In genomic region chr16:15727697-15728096, GRCh38 we compare ENCODE assay signal across 7 cellular contexts.
DNase-seq lines count a peak whose midpoint lies in the region; ATAC-seq, FAIRE-seq and TF ChIP-seq lines count a peak whose summit lies in the region.
"Not testable (repeated sequence)": the region's sequence is repeated elsewhere in the genome, so short reads cannot be mapped to it uniquely, and the experiment has no call there.

No MANE protein-coding gene starts in this region.

- CTCF ChIA-PET in CD4-positive, alpha-beta T cell (lab: Charles Lee) = interaction anchor here (1.1 kb wide), 1 partner anchor 300 kb away, joined by 3 read pairs; no protein-coding TSS in a partner anchor
- CTCF ChIA-PET in RWPE1 (lab: Yijun Ruan, JAX); HepG2 (lab: Yijun Ruan, JAX; ENCODE audit: low intra/inter-chr PET ratio, low total read pairs): not testable (repeated sequence)

- in situ Hi-C loops in HepG2 (cut with HindIII; ENCODE audit: extremely low pct_ligation_motif_present, low pct_unique_long_range_greater_than_20kb) = not testable (repeated sequence)

- WGBS in esophagus muscularis mucosa = 96% methylated on average over 5 of the region's 5 CpGs
- WGBS in HepG2 (ENCODE audit: low lambda C conversion rate) = 98% methylated on average over 5 of the region's 5 CpGs
- 97% methylated on average over 5 of the region's 5 CpGs for WGBS in sigmoid colon, 2 donors

- intact Hi-C loops in CD4-positive, alpha-beta T cell (cut with DNase I, micrococcal nuclease); esophagus muscularis mucosa (cut with DNase I); HepG2 (cut with micrococcal nuclease; ENCODE audit: unreplicated experiment); sigmoid colon (cut with DNase I): not testable (repeated sequence)

- peaks cover 47% of the 10 kb centered on the region for H3K36me3 Mint-ChIP-seq in CD4-positive, alpha-beta T cell (ENCODE audit: low read depth)
- H3K36me3 Mint-ChIP-seq in activated T-cell treated with anti-CD3 and anti-CD28 coated beads, Interleukin-2, amount 50 U/mL, for 24 hours (ENCODE audit: low read depth) = peaks cover 40% of the 10 kb centered on the region
- not testable (repeated sequence) for H3K36me3 Mint-ChIP-seq in progenitor cell of endocrine pancreas (ENCODE audit: insufficient read depth)

- not testable (repeated sequence) for DNase-seq in CD4-positive, alpha-beta T cell; RWPE1 (ENCODE audit: low spot score); activated T-cell treated with anti-CD3 and anti-CD28 coated beads, Interleukin-2, amount 50 U/mL, for 24 hours; esophagus muscularis mucosa (ENCODE audit: extremely low spot score); HepG2 (ENCODE audit: low spot score); progenitor cell of endocrine pancreas (ENCODE audit: low spot score, unreplicated experiment); sigmoid colon

- not testable (repeated sequence) for H3K27me3 Mint-ChIP-seq in CD4-positive, alpha-beta T cell; activated T-cell treated with anti-CD3 and anti-CD28 coated beads, Interleukin-2, amount 50 U/mL, for 24 hours; progenitor cell of endocrine pancreas

- not testable (repeated sequence) for ATAC-seq in CD4-positive, alpha-beta T cell (ENCODE audit: poor library complexity); HepG2

- BruUV-seq in HepG2 (replicated peaks; lab: Mats Ljungman, UMichigan) = not testable (repeated sequence)

- not testable (repeated sequence) for H3K27ac ChIP-seq in CD4-positive, alpha-beta T cell (ENCODE audit: low read depth, low read length); HepG2 (ENCODE audit: extremely low read length, insufficient read depth, low read length)
- H3K27ac ChIP-seq in RWPE1 (peak overlapping the region; percentile 16; the same call in 1 of the 2 replicates), esophagus muscularis mucosa (replicated peaks in 1 of 4) (peak overlapping the region; percentile 56 to 66 (median 62)), sigmoid colon (peak overlapping the region; percentile 50 to 71 (median 67))

- H3K4me3 Mint-ChIP-seq in CD4-positive, alpha-beta T cell; activated T-cell treated with anti-CD3 and anti-CD28 coated beads, Interleukin-2, amount 50 U/mL, for 24 hours; progenitor cell of endocrine pancreas (ENCODE audit: low read depth): not testable (repeated sequence)

- peak overlapping the region; percentile 63 for H3K27ac Mint-ChIP-seq in CD4-positive, alpha-beta T cell
- peak overlapping the region; percentile 22 for H3K27ac Mint-ChIP-seq in activated T-cell treated with anti-CD3 and anti-CD28 coated beads, Interleukin-2, amount 50 U/mL, for 24 hours
- peak overlapping the region; percentile 16 for H3K27ac Mint-ChIP-seq in progenitor cell of endocrine pancreas

- not testable (repeated sequence) for H3K27me3 ChIP-seq in CD4-positive, alpha-beta T cell (ENCODE audit: control insufficient read depth, insufficient read depth, low read length); esophagus muscularis mucosa; HepG2 (ENCODE audit: control insufficient read depth in 1 of 2, insufficient read depth in 2 of 2, low read length in 2 of 2); sigmoid colon

- H3K36me3 ChIP-seq in esophagus muscularis mucosa (peaks cover 32 to 100% (median 98%) of the 10 kb centered on the region in 4 donors), HepG2 (replicated peaks in 1 of 2; ENCODE audit: control insufficient read depth in 1 of 2, insufficient read depth in 2 of 2, low read length in 2 of 2) (peaks cover 12 to 13% of the 10 kb centered on the region in 2 experiments; a peak in 3 of 5 replicates), sigmoid colon (peaks cover 78 to 100% (median 94%) of the 10 kb centered on the region in 4 donors)

- TF ChIP-seq EP300 in esophagus muscularis mucosa (IDR thresholded peaks at IDR 0.05); HepG2 (IDR thresholded peaks at IDR 0.05; ENCODE audit: low read depth in 2 of 2, low read length in 2 of 2); HepG2 (CRISPR knock-in tag; IDR thresholded peaks at IDR 0.05; ENCODE audit: borderline replicate concordance); sigmoid colon (IDR thresholded peaks at IDR 0.05): not testable (repeated sequence)

- H3K9ac ChIP-seq in HepG2 (ENCODE audit: insufficient read depth, low read depth, low read length) = not testable (repeated sequence)

- not testable (repeated sequence) for H2AFZ ChIP-seq in HepG2 (ENCODE audit: low read length)

- not testable (repeated sequence) for H3K79me2 ChIP-seq in HepG2 (ENCODE audit: insufficient read depth, low read length)

- not testable (repeated sequence) for TF ChIP-seq CTCF in CD4-positive, alpha-beta T cell (IDR thresholded peaks at IDR 0.05); RWPE1 (conservative IDR thresholded peaks at IDR 0.05; ENCODE audit: low read depth); esophagus muscularis mucosa (IDR thresholded peaks at IDR 0.05); HepG2 (CRISPR knock-in tag; IDR thresholded peaks at IDR 0.05); progenitor cell of endocrine pancreas (IDR thresholded peaks at IDR 0.05; ENCODE audit: unreplicated experiment); sigmoid colon (IDR thresholded peaks at IDR 0.05)

- not testable (repeated sequence) for H3K4me2 ChIP-seq in HepG2 (ENCODE audit: low read depth, low read length)

- not testable (repeated sequence) for TF ChIP-seq RAD21 in HepG2 (CRISPR knock-in tag; IDR thresholded peaks at IDR 0.05)

- H3K4me1 ChIP-seq in esophagus muscularis mucosa (peaks cover 0 to 93% (median 65%) of the 10 kb centered on the region in 4 donors), sigmoid colon (peaks cover 3 to 38% (median 15%) of the 10 kb centered on the region in 4 donors)
- H3K4me1 ChIP-seq in HepG2 (ENCODE audit: insufficient read depth, low read length) = not testable (repeated sequence)

- H3K4me3 ChIP-seq in esophagus muscularis mucosa; HepG2 (replicated peaks in 1 of 3; ENCODE audit: insufficient read depth in 1 of 3, low read depth in 2 of 3, low read length in 3 of 3); sigmoid colon: not testable (repeated sequence)

- not testable (repeated sequence) for TF ChIP-seq POLR2A in esophagus muscularis mucosa (IDR thresholded peaks at IDR 0.05; ENCODE audit: low read depth); HepG2 (IDR thresholded peaks at IDR 0.05; ENCODE audit: insufficient read depth in 1 of 2, low read depth in 2 of 2, low read length in 2 of 2); sigmoid colon (IDR thresholded peaks at IDR 0.05)

- H3K9me3 ChIP-seq in CD4-positive, alpha-beta T cell (ENCODE audit: control insufficient read depth, low read length); esophagus muscularis mucosa; HepG2 (ENCODE audit: low read length); sigmoid colon: not testable (repeated sequence)

- POLR2A ChIA-PET in CD4-positive, alpha-beta T cell (lab: Charles Lee); RWPE1 (lab: Yijun Ruan, JAX; ENCODE audit: low non-redundant PET); HepG2 (lab: Yijun Ruan, JAX): not testable (repeated sequence)

- H3K9me3 Mint-ChIP-seq in CD4-positive, alpha-beta T cell; activated T-cell treated with anti-CD3 and anti-CD28 coated beads, Interleukin-2, amount 50 U/mL, for 24 hours; progenitor cell of endocrine pancreas (ENCODE audit: low read depth): not testable (repeated sequence)

- H4K20me1 ChIP-seq in HepG2 (ENCODE audit: insufficient read depth, low read length) = not testable (repeated sequence)

- H3K4me1 Mint-ChIP-seq in CD4-positive, alpha-beta T cell (ENCODE audit: low read depth); activated T-cell treated with anti-CD3 and anti-CD28 coated beads, Interleukin-2, amount 50 U/mL, for 24 hours (ENCODE audit: low read depth); progenitor cell of endocrine pancreas (ENCODE audit: low read depth): not testable (repeated sequence)

- FAIRE-seq in HepG2 (lab: Jason Lieb, UNC) = not testable (repeated sequence)

TF ChIP-seq in HepG2, 621 proteins besides CTCF, POLR2A, EP300 and RAD21:
- TF ChIP-seq ZNF121 (CRISPR knock-in tag; IDR thresholded peaks at IDR 0.05) (peak; percentile 64), ZC3H13 (CRISPR knock-in tag; IDR thresholded peaks at IDR 0.05) (peak; percentile 41; the same call in 1 of the 2 replicates), HDAC1 (CRISPR knock-in tag; IDR thresholded peaks at IDR 0.05) (0 out of 2 replicates have a peak, but pooled peaks have one; percentile 20)
